ENCODE assay signal across 8 cellular contexts in genomic region chrX:70444326-70445196, GRCh38. TPM values are rescaled to one million over a fixed set of nuclear protein-coding genes. Genes with fewer than 3 reads are reported as not detected.
DNase-seq lines count a peak whose midpoint lies in the region; ATAC-seq and TF ChIP-seq lines count a peak whose summit lies in the region.

TSS of gene DLG3 (plus strand) at chrX:70444835. CDS start at chrX:70445202, 367 bp downstream.

- H2BK12ac ChIP-seq in trophoblast cell (ENCODE audit: low read length), result no peak within 1 kb of the TSS

- peaks cover 6% of the 10 kb centered on the region for H3K4me1 Mint-ChIP-seq in stimulated activated naive CD8-positive, alpha-beta T cell treated with anti-CD3 and anti-CD28 coated beads, Interleukin-15, amount 100 ng/mL, for 72 hours

- H2AFZ ChIP-seq in trophoblast cell (ENCODE audit: insufficient read depth, low read length, poor library complexity), result no peak within 1 kb of the TSS

- no peak within 1 kb of the TSS for H3K9ac ChIP-seq in trophoblast cell (ENCODE audit: low read length)

- no peaks in the 10 kb centered on the region for H3K27me3 ChIP-seq in body of pancreas
- H3K27me3 ChIP-seq in trophoblast cell (ENCODE audit: insufficient read depth, low read length), result peaks cover 13% of the 10 kb centered on the region

- 14 to 100% methylated on average over 1 to 18 of the region's 55 CpGs for WGBS in body of pancreas, 2 donors
- WGBS in trophoblast cell (ENCODE audit: extremely low coverage, insufficient coverage, insufficient read length), result no CpG with 5 or more reads among the region's 55 CpGs

- H3K27ac ChIP-seq in body of pancreas (no peak within 1 kb of the TSS), trophoblast cell (ENCODE audit: low read depth, low read length) (no peak within 1 kb of the TSS)

- peak within 1 kb of the TSS; percentile 29 to 61 for H3K4me3 Mint-ChIP-seq in stimulated activated naive CD8-positive, alpha-beta T cell treated with anti-CD3 and anti-CD28 coated beads, Interleukin-15, amount 100 ng/mL, for 72 hours

- ATAC-seq in activated CD4-positive, CD25-positive, alpha-beta regulatory T cell treated with anti-CD3 and anti-CD28 coated beads, Interleukin-2, amount 50 U/mL, for 24 hours, result peak; percentile 44 to 59
- no peak for ATAC-seq in body of pancreas
- peak; percentile 72 for ATAC-seq in stimulated activated naive CD8-positive, alpha-beta T cell treated with anti-CD3 and anti-CD28 coated beads, Interleukin-15, amount 100 ng/mL, for 72 hours

- TF ChIP-seq POLR2A in body of pancreas (IDR thresholded peaks at IDR 0.05), result no peak

- H3K27me3 Mint-ChIP-seq in stimulated activated naive CD8-positive, alpha-beta T cell treated with anti-CD3 and anti-CD28 coated beads, Interleukin-15, amount 100 ng/mL, for 72 hours, result peaks cover 48% of the 10 kb centered on the region

- H4K8ac ChIP-seq in trophoblast cell (ENCODE audit: low read depth, low read length), result no peak within 1 kb of the TSS

- no peak within 1 kb of the TSS for H3K23ac ChIP-seq in trophoblast cell (ENCODE audit: low read length)

- H3K18ac ChIP-seq in trophoblast cell (ENCODE audit: low read length), result no peak within 1 kb of the TSS

- no peak for DNase-seq in activated CD4-positive, CD25-positive, alpha-beta regulatory T cell treated with anti-CD3 and anti-CD28 coated beads, Interleukin-2, amount 50 U/mL, for 72 hours
- peak; percentile 72 for DNase-seq in NCI-H2227 treated with DMSO at 0.1 percent for 48 hours (lab: John Stamatoyannopoulos, UW)
- DNase-seq in body of pancreas, result peak in 2 of 4 donors; percentile 19 to 40
- DNase-seq in iris pigment epithelial cell (ENCODE audit: low read depth), result peak; percentile 29
- peak in 1 of 2 donors; percentile 30 for DNase-seq in stimulated activated naive CD8-positive, alpha-beta T cell treated with anti-CD3 and anti-CD28 coated beads, Interleukin-15, amount 100 ng/mL, for 72 hours
- DNase-seq in trophoblast cell, result no peak
- no peak for DNase-seq in DMS153 treated with DMSO at 0.1 percent for 48 hours (lab: John Stamatoyannopoulos, UW; ENCODE audit: unreplicated experiment)

- H3K27ac Mint-ChIP-seq in stimulated activated naive CD8-positive, alpha-beta T cell treated with anti-CD3 and anti-CD28 coated beads, Interleukin-15, amount 100 ng/mL, for 72 hours, result peak within 1 kb of the TSS in 1 of 2 donors; percentile 80

- H4K91ac ChIP-seq in trophoblast cell (ENCODE audit: low read depth, low read length), result no peak within 1 kb of the TSS

- H3K4me1 ChIP-seq in body of pancreas (peaks cover 7% of the 10 kb centered on the region), trophoblast cell (ENCODE audit: control insufficient read depth in 1 of 2, insufficient read depth in 2 of 2, low read length in 2 of 2) (no peaks in the 10 kb centered on the region)

- no peak within 1 kb of the TSS for H2AK5ac ChIP-seq in trophoblast cell (ENCODE audit: low read length)

- no peaks in the 10 kb centered on the region for H3K9me3 Mint-ChIP-seq in stimulated activated naive CD8-positive, alpha-beta T cell treated with anti-CD3 and anti-CD28 coated beads, Interleukin-15, amount 100 ng/mL, for 72 hours

- H4K12ac ChIP-seq in trophoblast cell (ENCODE audit: low read depth, low read length), result no peak within 1 kb of the TSS

- no peak within 1 kb of the TSS for H3K4me2 ChIP-seq in trophoblast cell (ENCODE audit: low read length)

- no peak for TF ChIP-seq CTCF in body of pancreas (IDR thresholded peaks at IDR 0.05)

- intact Hi-C loops in body of pancreas (cut with DNase I), result no loop called here

- H3K14ac ChIP-seq in trophoblast cell (ENCODE audit: low read length), result no peak within 1 kb of the TSS

- no peak within 1 kb of the TSS for H2BK5ac ChIP-seq in trophoblast cell (ENCODE audit: low read depth, low read length, poor library complexity)

- H3K9me3 ChIP-seq in body of pancreas (no peaks in the 10 kb centered on the region), trophoblast cell (ENCODE audit: insufficient read depth, low read depth, low read length) (no peaks in the 10 kb centered on the region)

- H3K36me3 ChIP-seq in body of pancreas (replicated peaks in 1 of 2; ENCODE audit: insufficient read depth in 1 of 2, low read depth in 2 of 2) (no peaks in the 10 kb centered on the region), trophoblast cell (ENCODE audit: control insufficient read depth in 1 of 2, insufficient read depth in 2 of 2, low read length in 2 of 2) (no peaks in the 10 kb centered on the region)

- H3K79me1 ChIP-seq in trophoblast cell (ENCODE audit: low read length), result no peaks in the 10 kb centered on the region

- H3K4me3 ChIP-seq in body of pancreas, result no peak within 1 kb of the TSS
- no peak within 1 kb of the TSS for H3K4me3 ChIP-seq in trophoblast cell (ENCODE audit: low read depth, low read length)

- no peak within 1 kb of the TSS for H2BK120ac ChIP-seq in trophoblast cell (ENCODE audit: insufficient read depth, low read length, poor library complexity)

- H3K79me2 ChIP-seq in trophoblast cell (ENCODE audit: control insufficient read depth, insufficient read depth, low read length, poor library complexity), result no peaks in the 10 kb centered on the region

- no peak within 1 kb of the TSS for H3K4ac ChIP-seq in trophoblast cell (ENCODE audit: low read depth, low read length)

RNA-seq across cellular contexts. Expression of gene DLG3, which starts in this region (rescaled TPM):
- 10 to 100 TPM; 26.0 to 26.7 TPM for total RNA-seq in body of pancreas
- 18.6 and 22.7 TPM in 2 replicates for polyA plus RNA-seq in trophoblast cell (2013)

Comparison
In these comparisons a context has a peak if more than half of its experiments do, and no peak if none do; other contexts are left out.
1. DNase-seq: peak in NCI-H2227 treated with DMSO at 0.1 percent for 48 hours (single experiment) and iris pigment epithelial cell (single experiment); none in activated CD4-positive, CD25-positive, alpha-beta regulatory T cell treated with anti-CD3 and anti-CD28 coated beads, Interleukin-2, amount 50 U/mL, for 72 hours (single experiment), trophoblast cell (0 of 2) and DMS153 treated with DMSO at 0.1 percent for 48 hours (single experiment).